In genomic region chr7:129338450-129338849, GRCh38 we compare ENCODE assay signal across 27 cellular contexts.
"Had no signal": no experiment of that assay in that cellular context is flagged by ENCODE, and none has a peak within 500 bp of the region (broad histone marks: within the 10 kb centered on the region; RNA-seq: fewer than 3 reads in every experiment).

No MANE protein-coding gene starts in this region.

- ATAC-seq: stimulated activated effector memory CD8-positive, alpha-beta T cell treated with anti-CD3 and anti-CD28 coated beads, Interleukin-12 subunit alpha, Interleukin-12 subunit beta, amount 100 ng/mL, for 72 hours; stimulated activated memory B cell treated with anti-CD40 and anti-IgM and Interleukin-4, amounts not matched to agents 10 μg/mL and 1 μg/mL and 100 μg/mL, for 72 hours; stimulated activated naive B cell treated with anti-CD40 and anti-IgM and Interleukin-4, amounts not matched to agents 10 μg/mL and 1 μg/mL and 100 μg/mL, for 72 hours; stimulated activated naive CD8-positive, alpha-beta T cell treated with anti-CD3 and anti-CD28 coated beads, Interleukin-15, amount 100 ng/mL, for 72 hours; stimulated activated naive CD8-positive, alpha-beta T cell treated with anti-CD3 and anti-CD28 coated beads, Interleukin-15, Interleukin-2, amounts not matched to agents 100 U/mL and 50 U/mL, for 24 hours; upper lobe of right lung had no signal

- H3K36me3 ChIP-seq: stomach, suprapubic skin, thoracic aorta, thyroid gland, tibial artery, tibial nerve, transverse colon, upper lobe of left lung, upper lobe of right lung, uterus, vagina had no signal

- DNase-seq: stimulated activated CD4-positive, alpha-beta T cell treated with anti-CD3 and anti-CD28 coated beads, Interleukin-2, amount 100 ng/mL, for 48 hours; stimulated activated CD4-positive, alpha-beta T cell treated with anti-CD3 and anti-CD28 coated beads, Interleukin-4, amount 100 ng/mL, for 1 hour; stimulated activated CD4-positive, alpha-beta T cell treated with anti-CD3 and anti-CD28 coated beads, Interleukin-4, amount 100 ng/mL, for 24 hours; stimulated activated CD4-positive, alpha-beta T cell treated with anti-CD3 and anti-CD28 coated beads, Interleukin-4, amount 100 ng/mL, for 4 hours; stimulated activated CD8-positive, alpha-beta memory T cell treated with anti-CD3 and anti-CD28 coated beads, Interleukin-4, amount 100 ng/mL, for 48 hours; stimulated activated naive B cell treated with anti-CD40 and anti-IgM and Interleukin-4, amounts not matched to agents 10 μg/mL and 1 μg/mL and 100 μg/mL, for 72 hours; stimulated activated naive CD4-positive, alpha-beta T cell; stimulated activated naive CD4-positive, alpha-beta T cell treated with Interleukin-2 at 50 U/mL for 16 hours; stimulated activated naive CD8-positive, alpha-beta T cell treated with anti-CD3 and anti-CD28 coated beads, Interleukin-15, amount 100 ng/mL, for 72 hours; stimulated activated naive CD8-positive, alpha-beta T cell treated with anti-CD3 and anti-CD28 coated beads, Interleukin-15, Interleukin-2, amounts not matched to agents 100 U/mL and 50 U/mL, for 24 hours; stomach; substantia nigra; testis; thyroid gland; tibial artery; transverse colon; trophoblast cell; upper lobe of left lung; upper lobe of right lung; uterus had no signal

- H3K27ac ChIP-seq: stomach, suprapubic skin, testis, thoracic aorta, thyroid gland, tibial artery, tibial nerve, transverse colon, upper lobe of left lung, upper lobe of right lung, uterus, vagina had no signal

- H3K9me3 ChIP-seq: stomach, suprapubic skin, testis, thoracic aorta, thyroid gland, tibial artery, tibial nerve, transverse colon, upper lobe of left lung, upper lobe of right lung, uterus, vagina had no signal

- H3K27me3 ChIP-seq: stomach, suprapubic skin, testis, thyroid gland, tibial artery, tibial nerve, transverse colon, upper lobe of left lung, upper lobe of right lung, uterus, vagina had no signal

- FAIRE-seq: urothelium cell line had no signal

- H3K4me1 ChIP-seq: testis, tibial artery, upper lobe of left lung, upper lobe of right lung, uterus, vagina had no signal

- H3K4me3 ChIP-seq: stomach, suprapubic skin, testis, thoracic aorta, thyroid gland, tibial artery, tibial nerve, transverse colon, upper lobe of left lung, upper lobe of right lung, uterus, vagina had no signal
